7 cellular contexts compared by ENCODE assay signal in genomic region chr15:21407366-21407765, GRCh38. TPM values are rescaled to one million over a fixed set of nuclear protein-coding genes. Genes with fewer than 3 reads are reported as not detected.
"Had no signal": no experiment of that assay in that cellular context is flagged by ENCODE, and none has a peak within 500 bp of the region (broad histone marks: within the 10 kb centered on the region; RNA-seq: fewer than 3 reads in every experiment).

No MANE protein-coding gene starts in this region.

RNA-seq across cellular contexts. Expression of gene POTEB3, which starts 32.9 kb away (rescaled TPM):
- total RNA-seq: LHCN-M2, MCF 10A, OCI-LY7, PC-9, Right ventricle myocardium inferior, RPMI7951, SJSA1 had no signal
